ENCODE assay signal across 14 cellular contexts in genomic region chr13:44474122-44474910, GRCh38.
A peak's percentile ranks its signal among the peaks of the same experiment; 100 is the strongest.
DNase-seq lines count a peak whose midpoint lies in the region; ATAC-seq and TF ChIP-seq lines count a peak whose summit lies in the region.
"Had no signal": no experiment of that assay in that cellular context is flagged by ENCODE, and none has a peak within 500 bp of the region (broad histone marks: within the 10 kb centered on the region; RNA-seq: fewer than 3 reads in every experiment).

No MANE protein-coding gene starts in this region.

- no peak for TF ChIP-seq EP300 in esophagus muscularis mucosa (IDR thresholded peaks at IDR 0.05)

- H3K27me3 ChIP-seq in esophagus muscularis mucosa (no peaks in the 10 kb centered on the region), psoas muscle (ENCODE audit: insufficient read depth in 3 of 3, low read length in 2 of 3) (no peaks in the 10 kb centered on the region), H7 (ENCODE audit: control insufficient read depth, insufficient read depth, low read length) (no peaks in the 10 kb centered on the region)

- DNase-seq in H4 (ENCODE audit: low spot score) (peak; percentile 5), NCI-H69 (lab: John Stamatoyannopoulos, UW) (peak; percentile 70), esophagus muscularis mucosa (ENCODE audit: extremely low spot score) (no peak), psoas muscle (no peak), D341Med (ENCODE audit: low spot score) (no peak), H7 (no peak)
- DNase-seq: amniotic stem cell; Karpas-422; kidney; NCI-H226; stimulated activated naive CD4-positive, alpha-beta T cell had no signal

- no peak for TF ChIP-seq POLR2A in esophagus muscularis mucosa (IDR thresholded peaks at IDR 0.05; ENCODE audit: low read depth)

- no peaks in the 10 kb centered on the region for H3K36me3 ChIP-seq in esophagus muscularis mucosa
- no peaks in the 10 kb centered on the region for H3K36me3 ChIP-seq in psoas muscle (ENCODE audit: insufficient read depth in 1 of 2, low read depth in 1 of 2)
- H3K36me3 ChIP-seq in H7 (replicated peaks; ENCODE audit: control insufficient read depth, insufficient read depth, low read length) = no peaks in the 10 kb centered on the region

- H3K4me3 ChIP-seq in esophagus muscularis mucosa (no peak overlapping the region), psoas muscle (no peak overlapping the region), H7 (ENCODE audit: insufficient read depth, low read depth, low read length) (no peak overlapping the region)

- peak overlapping the region in 3 of 4 donors; percentile 25 to 34 (median 31) for H3K27ac ChIP-seq in esophagus muscularis mucosa (replicated peaks in 1 of 4)
- H3K27ac ChIP-seq in psoas muscle = peak overlapping the region; percentile 26
- H3K27ac ChIP-seq: RWPE1 had no signal

- intact Hi-C loops in esophagus muscularis mucosa (cut with DNase I) = loop anchor here (5.0 kb wide), 1 partner anchor 567 kb away; no protein-coding TSS in a partner anchor
- intact Hi-C loops in psoas muscle (cut with DNase I) = loop anchor here in 1 of 2 donors (5.0 kb wide), 1 partner anchor 567 kb away; no protein-coding TSS in a partner anchor

- H3K9me3 ChIP-seq in esophagus muscularis mucosa (no peaks in the 10 kb centered on the region), psoas muscle (no peaks in the 10 kb centered on the region)

- peak in 1 of 4 donors; percentile 7 for ATAC-seq in psoas muscle
- ATAC-seq in HG03469 (IDR thresholded peaks at IDR 0.05; ENCODE audit: unreplicated experiment) = no peak
- no peak for ATAC-seq in GM18873 (IDR thresholded peaks at IDR 0.05; ENCODE audit: low FRiP score, unreplicated experiment)

- H3K4me1 ChIP-seq in esophagus muscularis mucosa (peaks cover 0 to 43% (median 36%) of the 10 kb centered on the region in 4 donors), psoas muscle (peaks cover 52% of the 10 kb centered on the region)

- peak in 1 of 3 experiments; percentile 9 for TF ChIP-seq CTCF in esophagus muscularis mucosa (IDR thresholded peaks at IDR 0.05)
- no peak for TF ChIP-seq CTCF in psoas muscle (IDR thresholded peaks at IDR 0.05)

- 75% methylated on average over 4 of the region's 4 CpGs for WGBS in esophagus muscularis mucosa
- 69 to 88% (median 81%) methylated on average over 4 of the region's 4 CpGs for WGBS in psoas muscle, 3 donors

Comparison
In these comparisons a context has a peak if more than half of its experiments do, and no peak if none do; other contexts are left out.
1. DNase-seq: peak in H4 (single experiment) and NCI-H69 (single experiment); none in esophagus muscularis mucosa (single experiment), psoas muscle (0 of 2), D341Med (single experiment) and H7 (single experiment).